ENCODE assay signal across 1 cellular context in the genomic region with DNA sequence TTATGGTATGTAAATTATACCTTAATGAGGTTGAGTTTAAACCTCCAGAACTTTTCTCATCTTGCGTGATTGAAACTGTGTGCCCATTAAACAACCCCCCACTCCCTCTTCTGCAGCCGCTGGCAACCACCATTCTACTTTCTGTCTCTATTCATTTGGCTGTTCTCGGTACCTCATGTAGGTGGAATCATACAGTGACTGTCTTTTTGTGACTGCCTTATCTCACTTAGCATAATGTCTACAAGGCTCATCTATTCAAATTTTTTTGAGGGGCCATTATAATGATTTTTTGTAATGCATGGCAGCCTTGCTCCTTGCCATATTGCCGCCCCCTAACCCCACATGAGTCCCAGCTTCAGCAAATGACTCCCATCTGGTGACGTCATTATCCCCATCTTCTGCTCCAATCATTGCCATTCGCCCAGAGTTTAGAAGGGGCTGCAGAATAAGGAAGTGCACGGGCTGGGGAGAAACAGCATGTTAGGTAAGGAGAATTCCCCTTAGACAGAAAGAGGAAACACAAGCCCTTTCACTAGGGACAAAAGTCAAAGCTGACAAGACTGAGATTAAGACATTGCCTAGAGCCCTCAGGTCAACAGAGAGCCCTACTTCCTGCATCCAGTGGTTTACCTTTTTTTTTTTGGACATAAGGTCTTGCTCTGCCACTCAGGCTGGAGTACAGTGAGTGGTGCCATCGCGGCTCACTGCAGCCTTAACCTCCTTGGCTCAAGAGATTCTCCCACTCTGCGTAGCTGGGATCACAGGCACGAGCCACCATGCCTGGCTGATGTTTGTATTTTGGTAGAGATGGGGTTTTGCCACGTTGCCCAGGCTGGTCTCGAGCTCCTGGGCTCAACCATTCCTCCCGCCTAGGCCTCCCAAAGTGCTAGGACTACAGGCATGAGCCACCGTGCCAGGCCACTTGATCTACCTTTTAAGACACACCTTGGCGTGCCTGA.
TF ChIP-seq lines count a peak whose summit lies in the region.

No MANE protein-coding gene starts in this region.

TF ChIP-seq in GM12878, 131 proteins besides CTCF, POLR2A, EP300 and RAD21 (continued from another document):
- TF ChIP-seq, protein P1, sequence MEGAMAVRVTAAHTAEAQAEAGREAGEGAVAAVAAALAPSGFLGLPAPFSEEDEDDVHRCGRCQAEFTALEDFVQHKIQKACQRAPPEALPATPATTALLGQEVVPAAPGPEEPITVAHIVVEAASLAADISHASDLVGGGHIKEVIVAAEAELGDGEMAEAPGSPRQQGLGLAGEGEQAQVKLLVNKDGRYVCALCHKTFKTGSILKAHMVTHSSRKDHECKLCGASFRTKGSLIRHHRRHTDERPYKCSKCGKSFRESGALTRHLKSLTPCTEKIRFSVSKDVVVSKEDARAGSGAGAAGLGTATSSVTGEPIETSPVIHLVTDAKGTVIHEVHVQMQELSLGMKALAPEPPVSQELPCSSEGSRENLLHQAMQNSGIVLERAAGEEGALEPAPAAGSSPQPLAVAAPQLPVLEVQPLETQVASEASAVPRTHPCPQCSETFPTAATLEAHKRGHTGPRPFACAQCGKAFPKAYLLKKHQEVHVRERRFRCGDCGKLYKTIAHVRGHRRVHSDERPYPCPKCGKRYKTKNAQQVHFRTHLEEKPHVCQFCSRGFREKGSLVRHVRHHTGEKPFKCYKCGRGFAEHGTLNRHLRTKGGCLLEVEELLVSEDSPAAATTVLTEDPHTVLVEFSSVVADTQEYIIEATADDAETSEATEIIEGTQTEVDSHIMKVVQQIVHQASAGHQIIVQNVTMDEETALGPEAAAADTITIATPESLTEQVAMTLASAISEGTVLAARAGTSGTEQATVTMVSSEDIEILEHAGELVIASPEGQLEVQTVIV (IDR thresholded peaks at IDR 0.05; ENCODE audit: borderline replicate concordance, partially characterized antibody) = peak; percentile 33
- TF ChIP-seq ZNF24 (IDR thresholded peaks at IDR 0.05) (no peak), ATF7 (IDR thresholded peaks at IDR 0.05; ENCODE audit: low read depth) (peak; percentile 99), SPI1 (IDR thresholded peaks at IDR 0.05; ENCODE audit: borderline replicate concordance, insufficient read depth, low read depth, low read length) (peak; percentile 95), RFX5 (IDR thresholded peaks at IDR 0.05; ENCODE audit: low read depth, low read length) (0 out of 2 replicates have a peak, but pooled peaks have one; percentile 29), SMAD5 (IDR thresholded peaks at IDR 0.05; ENCODE audit: low read depth) (peak; percentile 67; the same call in 1 of the 2 replicates), CREB1 (IDR thresholded peaks at IDR 0.05; ENCODE audit: low read depth) (0 out of 2 replicates have a peak, but pooled peaks have one; percentile 41), BHLHE40 (IDR thresholded peaks at IDR 0.05; ENCODE audit: borderline replicate concordance in 1 of 2, low read depth in 2 of 2, low read length in 1 of 2) (peak; percentile 33 to 57; a peak in 2 of 4 replicates), EED (IDR thresholded peaks at IDR 0.05; ENCODE audit: low read depth) (peak; percentile 80), ETV6 (conservative IDR thresholded peaks at IDR 0.05 in 1 of 2, IDR thresholded peaks at IDR 0.05 in 1 of 2; ENCODE audit: borderline replicate concordance in 1 of 2, low read depth in 1 of 2) (peak in 1 of 2 experiments; percentile 67; a peak in 2 of 4 replicates), JUNB (IDR thresholded peaks at IDR 0.05) (peak; percentile 42), MTA2 (IDR thresholded peaks at IDR 0.05; ENCODE audit: low read depth) (peak; percentile 39; the same call in 1 of the 2 replicates), TCF3 (IDR thresholded peaks at IDR 0.05; ENCODE audit: borderline replicate concordance, insufficient read depth, low read depth, low read length) (no peak), RUNX3 (IDR thresholded peaks at IDR 0.05; ENCODE audit: low read length) (peak; percentile 36), POLR2AphosphoS2 (IDR thresholded peaks at IDR 0.05; ENCODE audit: low read depth, low read length) (no peak), TAF1 (IDR thresholded peaks at IDR 0.05; ENCODE audit: borderline replicate concordance, low read depth, low read length) (no peak), POLR2AphosphoS5 (IDR thresholded peaks at IDR 0.05; ENCODE audit: low read length) (peak; percentile 60; the same call in 1 of the 2 replicates), RELA (IDR thresholded peaks at IDR 0.05; ENCODE audit: borderline replicate concordance, partially characterized antibody) (peak; percentile 39), CREM (IDR thresholded peaks at IDR 0.05; ENCODE audit: low read depth) (peak; percentile 52; the same call in 1 of the 2 replicates), SMARCA5 (IDR thresholded peaks at IDR 0.05) (0 out of 2 replicates have a peak, but pooled peaks have one; percentile 12), NR2F1 (conservative IDR thresholded peaks at IDR 0.05) (no peak), NBN (IDR thresholded peaks at IDR 0.05) (peak; percentile 89), TARDBP (IDR thresholded peaks at IDR 0.05; ENCODE audit: borderline replicate concordance) (0 out of 2 replicates have a peak, but pooled peaks have one; percentile 17), IKZF2 (IDR thresholded peaks at IDR 0.05) (peak; percentile 47 to 67; a peak in 3 of 4 replicates), IKZF1 (conservative IDR thresholded peaks at IDR 0.05) (peak; percentile 49; the same call in 1 of the 2 replicates)
- TF ChIP-seq, protein P2, sequence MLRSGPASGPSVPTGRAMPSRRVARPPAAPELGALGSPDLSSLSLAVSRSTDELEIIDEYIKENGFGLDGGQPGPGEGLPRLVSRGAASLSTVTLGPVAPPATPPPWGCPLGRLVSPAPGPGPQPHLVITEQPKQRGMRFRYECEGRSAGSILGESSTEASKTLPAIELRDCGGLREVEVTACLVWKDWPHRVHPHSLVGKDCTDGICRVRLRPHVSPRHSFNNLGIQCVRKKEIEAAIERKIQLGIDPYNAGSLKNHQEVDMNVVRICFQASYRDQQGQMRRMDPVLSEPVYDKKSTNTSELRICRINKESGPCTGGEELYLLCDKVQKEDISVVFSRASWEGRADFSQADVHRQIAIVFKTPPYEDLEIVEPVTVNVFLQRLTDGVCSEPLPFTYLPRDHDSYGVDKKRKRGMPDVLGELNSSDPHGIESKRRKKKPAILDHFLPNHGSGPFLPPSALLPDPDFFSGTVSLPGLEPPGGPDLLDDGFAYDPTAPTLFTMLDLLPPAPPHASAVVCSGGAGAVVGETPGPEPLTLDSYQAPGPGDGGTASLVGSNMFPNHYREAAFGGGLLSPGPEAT (IDR thresholded peaks at IDR 0.05; ENCODE audit: low read depth) = peak; percentile 57; the same call in 1 of the 2 replicates
- TF ChIP-seq, protein P3, sequence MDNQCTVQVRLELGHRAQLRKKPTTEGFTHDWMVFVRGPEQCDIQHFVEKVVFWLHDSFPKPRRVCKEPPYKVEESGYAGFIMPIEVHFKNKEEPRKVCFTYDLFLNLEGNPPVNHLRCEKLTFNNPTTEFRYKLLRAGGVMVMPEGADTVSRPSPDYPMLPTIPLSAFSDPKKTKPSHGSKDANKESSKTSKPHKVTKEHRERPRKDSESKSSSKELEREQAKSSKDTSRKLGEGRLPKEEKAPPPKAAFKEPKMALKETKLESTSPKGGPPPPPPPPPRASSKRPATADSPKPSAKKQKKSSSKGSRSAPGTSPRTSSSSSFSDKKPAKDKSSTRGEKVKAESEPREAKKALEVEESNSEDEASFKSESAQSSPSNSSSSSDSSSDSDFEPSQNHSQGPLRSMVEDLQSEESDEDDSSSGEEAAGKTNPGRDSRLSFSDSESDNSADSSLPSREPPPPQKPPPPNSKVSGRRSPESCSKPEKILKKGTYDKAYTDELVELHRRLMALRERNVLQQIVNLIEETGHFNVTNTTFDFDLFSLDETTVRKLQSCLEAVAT (IDR thresholded peaks at IDR 0.05) = 0 out of 2 replicates have a peak, but pooled peaks have one; percentile 7
- TF ChIP-seq, protein P4, sequence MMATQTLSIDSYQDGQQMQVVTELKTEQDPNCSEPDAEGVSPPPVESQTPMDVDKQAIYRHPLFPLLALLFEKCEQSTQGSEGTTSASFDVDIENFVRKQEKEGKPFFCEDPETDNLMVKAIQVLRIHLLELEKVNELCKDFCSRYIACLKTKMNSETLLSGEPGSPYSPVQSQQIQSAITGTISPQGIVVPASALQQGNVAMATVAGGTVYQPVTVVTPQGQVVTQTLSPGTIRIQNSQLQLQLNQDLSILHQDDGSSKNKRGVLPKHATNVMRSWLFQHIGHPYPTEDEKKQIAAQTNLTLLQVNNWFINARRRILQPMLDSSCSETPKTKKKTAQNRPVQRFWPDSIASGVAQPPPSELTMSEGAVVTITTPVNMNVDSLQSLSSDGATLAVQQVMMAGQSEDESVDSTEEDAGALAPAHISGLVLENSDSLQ (IDR thresholded peaks at IDR 0.05) = 0 out of 2 replicates have a peak, but pooled peaks have one; percentile 21
- TF ChIP-seq, protein P5, sequence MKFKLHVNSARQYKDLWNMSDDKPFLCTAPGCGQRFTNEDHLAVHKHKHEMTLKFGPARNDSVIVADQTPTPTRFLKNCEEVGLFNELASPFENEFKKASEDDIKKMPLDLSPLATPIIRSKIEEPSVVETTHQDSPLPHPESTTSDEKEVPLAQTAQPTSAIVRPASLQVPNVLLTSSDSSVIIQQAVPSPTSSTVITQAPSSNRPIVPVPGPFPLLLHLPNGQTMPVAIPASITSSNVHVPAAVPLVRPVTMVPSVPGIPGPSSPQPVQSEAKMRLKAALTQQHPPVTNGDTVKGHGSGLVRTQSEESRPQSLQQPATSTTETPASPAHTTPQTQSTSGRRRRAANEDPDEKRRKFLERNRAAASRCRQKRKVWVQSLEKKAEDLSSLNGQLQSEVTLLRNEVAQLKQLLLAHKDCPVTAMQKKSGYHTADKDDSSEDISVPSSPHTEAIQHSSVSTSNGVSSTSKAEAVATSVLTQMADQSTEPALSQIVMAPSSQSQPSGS (IDR thresholded peaks at IDR 0.05; ENCODE audit: low read length) = peak; percentile 79
- TF ChIP-seq, protein P6, sequence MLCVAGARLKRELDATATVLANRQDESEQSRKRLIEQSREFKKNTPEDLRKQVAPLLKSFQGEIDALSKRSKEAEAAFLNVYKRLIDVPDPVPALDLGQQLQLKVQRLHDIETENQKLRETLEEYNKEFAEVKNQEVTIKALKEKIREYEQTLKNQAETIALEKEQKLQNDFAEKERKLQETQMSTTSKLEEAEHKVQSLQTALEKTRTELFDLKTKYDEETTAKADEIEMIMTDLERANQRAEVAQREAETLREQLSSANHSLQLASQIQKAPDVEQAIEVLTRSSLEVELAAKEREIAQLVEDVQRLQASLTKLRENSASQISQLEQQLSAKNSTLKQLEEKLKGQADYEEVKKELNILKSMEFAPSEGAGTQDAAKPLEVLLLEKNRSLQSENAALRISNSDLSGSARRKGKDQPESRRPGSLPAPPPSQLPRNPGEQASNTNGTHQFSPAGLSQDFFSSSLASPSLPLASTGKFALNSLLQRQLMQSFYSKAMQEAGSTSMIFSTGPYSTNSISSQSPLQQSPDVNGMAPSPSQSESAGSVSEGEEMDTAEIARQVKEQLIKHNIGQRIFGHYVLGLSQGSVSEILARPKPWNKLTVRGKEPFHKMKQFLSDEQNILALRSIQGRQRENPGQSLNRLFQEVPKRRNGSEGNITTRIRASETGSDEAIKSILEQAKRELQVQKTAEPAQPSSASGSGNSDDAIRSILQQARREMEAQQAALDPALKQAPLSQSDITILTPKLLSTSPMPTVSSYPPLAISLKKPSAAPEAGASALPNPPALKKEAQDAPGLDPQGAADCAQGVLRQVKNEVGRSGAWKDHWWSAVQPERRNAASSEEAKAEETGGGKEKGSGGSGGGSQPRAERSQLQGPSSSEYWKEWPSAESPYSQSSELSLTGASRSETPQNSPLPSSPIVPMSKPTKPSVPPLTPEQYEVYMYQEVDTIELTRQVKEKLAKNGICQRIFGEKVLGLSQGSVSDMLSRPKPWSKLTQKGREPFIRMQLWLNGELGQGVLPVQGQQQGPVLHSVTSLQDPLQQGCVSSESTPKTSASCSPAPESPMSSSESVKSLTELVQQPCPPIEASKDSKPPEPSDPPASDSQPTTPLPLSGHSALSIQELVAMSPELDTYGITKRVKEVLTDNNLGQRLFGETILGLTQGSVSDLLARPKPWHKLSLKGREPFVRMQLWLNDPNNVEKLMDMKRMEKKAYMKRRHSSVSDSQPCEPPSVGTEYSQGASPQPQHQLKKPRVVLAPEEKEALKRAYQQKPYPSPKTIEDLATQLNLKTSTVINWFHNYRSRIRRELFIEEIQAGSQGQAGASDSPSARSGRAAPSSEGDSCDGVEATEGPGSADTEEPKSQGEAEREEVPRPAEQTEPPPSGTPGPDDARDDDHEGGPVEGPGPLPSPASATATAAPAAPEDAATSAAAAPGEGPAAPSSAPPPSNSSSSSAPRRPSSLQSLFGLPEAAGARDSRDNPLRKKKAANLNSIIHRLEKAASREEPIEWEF (IDR thresholded peaks at IDR 0.05; ENCODE audit: insufficient replicate concordance, low read depth, low read length) = no peak
- TF ChIP-seq, protein P7, sequence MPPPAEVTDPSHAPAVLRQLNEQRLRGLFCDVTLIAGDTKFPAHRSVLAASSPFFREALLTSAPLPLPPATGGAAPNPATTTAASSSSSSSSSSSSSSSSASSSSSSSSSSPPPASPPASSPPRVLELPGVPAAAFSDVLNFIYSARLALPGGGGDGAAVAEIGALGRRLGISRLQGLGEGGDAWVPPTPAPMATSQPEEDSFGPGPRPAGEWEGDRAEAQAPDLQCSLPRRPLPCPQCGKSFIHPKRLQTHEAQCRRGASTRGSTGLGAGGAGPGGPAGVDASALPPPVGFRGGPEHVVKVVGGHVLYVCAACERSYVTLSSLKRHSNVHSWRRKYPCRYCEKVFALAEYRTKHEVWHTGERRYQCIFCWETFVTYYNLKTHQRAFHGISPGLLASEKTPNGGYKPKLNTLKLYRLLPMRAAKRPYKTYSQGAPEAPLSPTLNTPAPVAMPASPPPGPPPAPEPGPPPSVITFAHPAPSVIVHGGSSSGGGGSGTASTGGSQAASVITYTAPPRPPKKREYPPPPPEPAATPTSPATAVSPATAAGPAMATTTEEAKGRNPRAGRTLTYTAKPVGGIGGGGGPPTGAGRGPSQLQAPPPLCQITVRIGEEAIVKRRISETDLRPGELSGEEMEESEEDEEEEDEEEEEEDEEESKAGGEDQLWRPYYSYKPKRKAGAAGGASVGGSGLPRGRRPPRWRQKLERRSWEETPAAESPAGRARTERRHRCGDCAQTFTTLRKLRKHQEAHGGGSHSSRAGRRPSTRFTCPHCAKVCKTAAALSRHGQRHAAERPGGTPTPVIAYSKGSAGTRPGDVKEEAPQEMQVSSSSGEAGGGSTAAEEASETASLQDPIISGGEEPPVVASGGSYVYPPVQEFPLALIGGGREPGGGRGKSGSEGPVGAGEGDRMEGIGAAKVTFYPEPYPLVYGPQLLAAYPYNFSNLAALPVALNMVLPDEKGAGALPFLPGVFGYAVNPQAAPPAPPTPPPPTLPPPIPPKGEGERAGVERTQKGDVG (CRISPR knock-in tag; IDR thresholded peaks at IDR 0.05) = no peak
TF ChIP-seq in GM12878: peak in this region for 28.
